In genomic region chr21:15365751-15366392, GRCh38 we compare ENCODE assay signal across 1 cellular context.
TF ChIP-seq lines count a peak whose summit lies in the region.

No MANE protein-coding gene starts in this region.

TF ChIP-seq in HepG2, 621 proteins besides CTCF, POLR2A, EP300 and RAD21 (continued from another document and continues in another):
- TF ChIP-seq FOSL1 (CRISPR knock-in tag; IDR thresholded peaks at IDR 0.05; ENCODE audit: borderline replicate concordance) (peak; percentile 33; the same call in 1 of the 2 replicates), NR2F2 (IDR thresholded peaks at IDR 0.05; ENCODE audit: borderline replicate concordance, low read depth) (peak; percentile 45; the same call in 1 of the 2 replicates), ZEB1 (IDR thresholded peaks at IDR 0.05; ENCODE audit: insufficient replicate concordance, low read depth) (peak; percentile 71), ARID4A (CRISPR knock-in tag; IDR thresholded peaks at IDR 0.05; ENCODE audit: borderline replicate concordance) (no peak), U2AF1 (optimal IDR thresholded peaks at IDR 0.05; ENCODE audit: low read depth, low read length) (no peak), PRMT3 (CRISPR knock-in tag; IDR thresholded peaks at IDR 0.05; ENCODE audit: borderline replicate concordance, low read depth) (no peak), POLR2AphosphoS2 (IDR thresholded peaks at IDR 0.05; ENCODE audit: low read depth, low read length) (no peak), ZBTB1 (CRISPR knock-in tag; IDR thresholded peaks at IDR 0.05; ENCODE audit: borderline replicate concordance) (no peak), NBN (conservative IDR thresholded peaks at IDR 0.05) (no peak), ZNF337 (CRISPR knock-in tag; IDR thresholded peaks at IDR 0.05; ENCODE audit: borderline replicate concordance, low read depth) (no peak), ZNF781 (CRISPR knock-in tag; IDR thresholded peaks at IDR 0.05; ENCODE audit: borderline replicate concordance, not compliant biosample characterization) (no peak), PHF8 (CRISPR knock-in tag; IDR thresholded peaks at IDR 0.05) (no peak)
- TF ChIP-seq, protein P1, sequence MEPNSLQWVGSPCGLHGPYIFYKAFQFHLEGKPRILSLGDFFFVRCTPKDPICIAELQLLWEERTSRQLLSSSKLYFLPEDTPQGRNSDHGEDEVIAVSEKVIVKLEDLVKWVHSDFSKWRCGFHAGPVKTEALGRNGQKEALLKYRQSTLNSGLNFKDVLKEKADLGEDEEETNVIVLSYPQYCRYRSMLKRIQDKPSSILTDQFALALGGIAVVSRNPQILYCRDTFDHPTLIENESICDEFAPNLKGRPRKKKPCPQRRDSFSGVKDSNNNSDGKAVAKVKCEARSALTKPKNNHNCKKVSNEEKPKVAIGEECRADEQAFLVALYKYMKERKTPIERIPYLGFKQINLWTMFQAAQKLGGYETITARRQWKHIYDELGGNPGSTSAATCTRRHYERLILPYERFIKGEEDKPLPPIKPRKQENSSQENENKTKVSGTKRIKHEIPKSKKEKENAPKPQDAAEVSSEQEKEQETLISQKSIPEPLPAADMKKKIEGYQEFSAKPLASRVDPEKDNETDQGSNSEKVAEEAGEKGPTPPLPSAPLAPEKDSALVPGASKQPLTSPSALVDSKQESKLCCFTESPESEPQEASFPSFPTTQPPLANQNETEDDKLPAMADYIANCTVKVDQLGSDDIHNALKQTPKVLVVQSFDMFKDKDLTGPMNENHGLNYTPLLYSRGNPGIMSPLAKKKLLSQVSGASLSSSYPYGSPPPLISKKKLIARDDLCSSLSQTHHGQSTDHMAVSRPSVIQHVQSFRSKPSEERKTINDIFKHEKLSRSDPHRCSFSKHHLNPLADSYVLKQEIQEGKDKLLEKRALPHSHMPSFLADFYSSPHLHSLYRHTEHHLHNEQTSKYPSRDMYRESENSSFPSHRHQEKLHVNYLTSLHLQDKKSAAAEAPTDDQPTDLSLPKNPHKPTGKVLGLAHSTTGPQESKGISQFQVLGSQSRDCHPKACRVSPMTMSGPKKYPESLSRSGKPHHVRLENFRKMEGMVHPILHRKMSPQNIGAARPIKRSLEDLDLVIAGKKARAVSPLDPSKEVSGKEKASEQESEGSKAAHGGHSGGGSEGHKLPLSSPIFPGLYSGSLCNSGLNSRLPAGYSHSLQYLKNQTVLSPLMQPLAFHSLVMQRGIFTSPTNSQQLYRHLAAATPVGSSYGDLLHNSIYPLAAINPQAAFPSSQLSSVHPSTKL (CRISPR knock-in tag; IDR thresholded peaks at IDR 0.05) = 0 out of 2 replicates have a peak, but pooled peaks have one; percentile 26
- TF ChIP-seq, protein P2, sequence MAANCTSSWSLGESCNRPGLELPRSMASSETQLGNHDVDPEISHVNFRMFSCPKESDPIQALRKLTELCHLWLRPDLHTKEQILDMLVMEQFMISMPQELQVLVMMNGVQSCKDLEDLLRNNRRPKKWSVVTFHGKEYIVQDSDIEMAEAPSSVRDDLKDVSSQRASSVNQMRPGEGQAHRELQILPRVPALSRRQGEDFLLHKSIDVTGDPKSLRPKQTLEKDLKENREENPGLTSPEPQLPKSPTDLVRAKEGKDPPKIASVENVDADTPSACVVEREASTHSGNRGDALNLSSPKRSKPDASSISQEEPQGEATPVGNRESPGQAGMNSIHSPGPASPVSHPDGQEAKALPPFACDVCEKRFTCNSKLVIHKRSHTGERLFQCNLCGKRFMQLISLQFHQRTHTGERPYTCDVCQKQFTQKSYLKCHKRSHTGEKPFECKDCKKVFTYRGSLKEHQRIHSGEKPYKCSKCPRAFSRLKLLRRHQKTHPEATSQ (CRISPR knock-in tag; IDR thresholded peaks at IDR 0.05; ENCODE audit: borderline replicate concordance) = no peak
- TF ChIP-seq, protein P3, sequence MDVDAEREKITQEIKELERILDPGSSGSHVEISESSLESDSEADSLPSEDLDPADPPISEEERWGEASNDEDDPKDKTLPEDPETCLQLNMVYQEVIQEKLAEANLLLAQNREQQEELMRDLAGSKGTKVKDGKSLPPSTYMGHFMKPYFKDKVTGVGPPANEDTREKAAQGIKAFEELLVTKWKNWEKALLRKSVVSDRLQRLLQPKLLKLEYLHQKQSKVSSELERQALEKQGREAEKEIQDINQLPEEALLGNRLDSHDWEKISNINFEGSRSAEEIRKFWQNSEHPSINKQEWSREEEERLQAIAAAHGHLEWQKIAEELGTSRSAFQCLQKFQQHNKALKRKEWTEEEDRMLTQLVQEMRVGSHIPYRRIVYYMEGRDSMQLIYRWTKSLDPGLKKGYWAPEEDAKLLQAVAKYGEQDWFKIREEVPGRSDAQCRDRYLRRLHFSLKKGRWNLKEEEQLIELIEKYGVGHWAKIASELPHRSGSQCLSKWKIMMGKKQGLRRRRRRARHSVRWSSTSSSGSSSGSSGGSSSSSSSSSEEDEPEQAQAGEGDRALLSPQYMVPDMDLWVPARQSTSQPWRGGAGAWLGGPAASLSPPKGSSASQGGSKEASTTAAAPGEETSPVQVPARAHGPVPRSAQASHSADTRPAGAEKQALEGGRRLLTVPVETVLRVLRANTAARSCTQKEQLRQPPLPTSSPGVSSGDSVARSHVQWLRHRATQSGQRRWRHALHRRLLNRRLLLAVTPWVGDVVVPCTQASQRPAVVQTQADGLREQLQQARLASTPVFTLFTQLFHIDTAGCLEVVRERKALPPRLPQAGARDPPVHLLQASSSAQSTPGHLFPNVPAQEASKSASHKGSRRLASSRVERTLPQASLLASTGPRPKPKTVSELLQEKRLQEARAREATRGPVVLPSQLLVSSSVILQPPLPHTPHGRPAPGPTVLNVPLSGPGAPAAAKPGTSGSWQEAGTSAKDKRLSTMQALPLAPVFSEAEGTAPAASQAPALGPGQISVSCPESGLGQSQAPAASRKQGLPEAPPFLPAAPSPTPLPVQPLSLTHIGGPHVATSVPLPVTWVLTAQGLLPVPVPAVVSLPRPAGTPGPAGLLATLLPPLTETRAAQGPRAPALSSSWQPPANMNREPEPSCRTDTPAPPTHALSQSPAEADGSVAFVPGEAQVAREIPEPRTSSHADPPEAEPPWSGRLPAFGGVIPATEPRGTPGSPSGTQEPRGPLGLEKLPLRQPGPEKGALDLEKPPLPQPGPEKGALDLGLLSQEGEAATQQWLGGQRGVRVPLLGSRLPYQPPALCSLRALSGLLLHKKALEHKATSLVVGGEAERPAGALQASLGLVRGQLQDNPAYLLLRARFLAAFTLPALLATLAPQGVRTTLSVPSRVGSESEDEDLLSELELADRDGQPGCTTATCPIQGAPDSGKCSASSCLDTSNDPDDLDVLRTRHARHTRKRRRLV (CRISPR knock-in tag; IDR thresholded peaks at IDR 0.05) = no peak
- TF ChIP-seq, protein P4, sequence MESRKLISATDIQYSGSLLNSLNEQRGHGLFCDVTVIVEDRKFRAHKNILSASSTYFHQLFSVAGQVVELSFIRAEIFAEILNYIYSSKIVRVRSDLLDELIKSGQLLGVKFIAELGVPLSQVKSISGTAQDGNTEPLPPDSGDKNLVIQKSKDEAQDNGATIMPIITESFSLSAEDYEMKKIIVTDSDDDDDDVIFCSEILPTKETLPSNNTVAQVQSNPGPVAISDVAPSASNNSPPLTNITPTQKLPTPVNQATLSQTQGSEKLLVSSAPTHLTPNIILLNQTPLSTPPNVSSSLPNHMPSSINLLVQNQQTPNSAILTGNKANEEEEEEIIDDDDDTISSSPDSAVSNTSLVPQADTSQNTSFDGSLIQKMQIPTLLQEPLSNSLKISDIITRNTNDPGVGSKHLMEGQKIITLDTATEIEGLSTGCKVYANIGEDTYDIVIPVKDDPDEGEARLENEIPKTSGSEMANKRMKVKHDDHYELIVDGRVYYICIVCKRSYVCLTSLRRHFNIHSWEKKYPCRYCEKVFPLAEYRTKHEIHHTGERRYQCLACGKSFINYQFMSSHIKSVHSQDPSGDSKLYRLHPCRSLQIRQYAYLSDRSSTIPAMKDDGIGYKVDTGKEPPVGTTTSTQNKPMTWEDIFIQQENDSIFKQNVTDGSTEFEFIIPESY (CRISPR knock-in tag; IDR thresholded peaks at IDR 0.05) = 0 out of 2 replicates have a peak, but pooled peaks have one; percentile 14
- TF ChIP-seq, protein P5, sequence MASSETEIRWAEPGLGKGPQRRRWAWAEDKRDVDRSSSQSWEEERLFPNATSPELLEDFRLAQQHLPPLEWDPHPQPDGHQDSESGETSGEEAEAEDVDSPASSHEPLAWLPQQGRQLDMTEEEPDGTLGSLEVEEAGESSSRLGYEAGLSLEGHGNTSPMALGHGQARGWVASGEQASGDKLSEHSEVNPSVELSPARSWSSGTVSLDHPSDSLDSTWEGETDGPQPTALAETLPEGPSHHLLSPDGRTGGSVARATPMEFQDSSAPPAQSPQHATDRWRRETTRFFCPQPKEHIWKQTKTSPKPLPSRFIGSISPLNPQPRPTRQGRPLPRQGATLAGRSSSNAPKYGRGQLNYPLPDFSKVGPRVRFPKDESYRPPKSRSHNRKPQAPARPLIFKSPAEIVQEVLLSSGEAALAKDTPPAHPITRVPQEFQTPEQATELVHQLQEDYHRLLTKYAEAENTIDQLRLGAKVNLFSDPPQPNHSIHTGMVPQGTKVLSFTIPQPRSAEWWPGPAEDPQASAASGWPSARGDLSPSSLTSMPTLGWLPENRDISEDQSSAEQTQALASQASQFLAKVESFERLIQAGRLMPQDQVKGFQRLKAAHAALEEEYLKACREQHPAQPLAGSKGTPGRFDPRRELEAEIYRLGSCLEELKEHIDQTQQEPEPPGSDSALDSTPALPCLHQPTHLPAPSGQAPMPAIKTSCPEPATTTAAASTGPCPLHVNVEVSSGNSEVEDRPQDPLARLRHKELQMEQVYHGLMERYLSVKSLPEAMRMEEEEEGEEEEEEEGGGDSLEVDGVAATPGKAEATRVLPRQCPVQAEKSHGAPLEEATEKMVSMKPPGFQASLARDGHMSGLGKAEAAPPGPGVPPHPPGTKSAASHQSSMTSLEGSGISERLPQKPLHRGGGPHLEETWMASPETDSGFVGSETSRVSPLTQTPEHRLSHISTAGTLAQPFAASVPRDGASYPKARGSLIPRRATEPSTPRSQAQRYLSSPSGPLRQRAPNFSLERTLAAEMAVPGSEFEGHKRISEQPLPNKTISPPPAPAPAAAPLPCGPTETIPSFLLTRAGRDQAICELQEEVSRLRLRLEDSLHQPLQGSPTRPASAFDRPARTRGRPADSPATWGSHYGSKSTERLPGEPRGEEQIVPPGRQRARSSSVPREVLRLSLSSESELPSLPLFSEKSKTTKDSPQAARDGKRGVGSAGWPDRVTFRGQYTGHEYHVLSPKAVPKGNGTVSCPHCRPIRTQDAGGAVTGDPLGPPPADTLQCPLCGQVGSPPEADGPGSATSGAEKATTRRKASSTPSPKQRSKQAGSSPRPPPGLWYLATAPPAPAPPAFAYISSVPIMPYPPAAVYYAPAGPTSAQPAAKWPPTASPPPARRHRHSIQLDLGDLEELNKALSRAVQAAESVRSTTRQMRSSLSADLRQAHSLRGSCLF (CRISPR knock-in tag; IDR thresholded peaks at IDR 0.05; ENCODE audit: borderline replicate concordance) = no peak
- TF ChIP-seq, protein P6, sequence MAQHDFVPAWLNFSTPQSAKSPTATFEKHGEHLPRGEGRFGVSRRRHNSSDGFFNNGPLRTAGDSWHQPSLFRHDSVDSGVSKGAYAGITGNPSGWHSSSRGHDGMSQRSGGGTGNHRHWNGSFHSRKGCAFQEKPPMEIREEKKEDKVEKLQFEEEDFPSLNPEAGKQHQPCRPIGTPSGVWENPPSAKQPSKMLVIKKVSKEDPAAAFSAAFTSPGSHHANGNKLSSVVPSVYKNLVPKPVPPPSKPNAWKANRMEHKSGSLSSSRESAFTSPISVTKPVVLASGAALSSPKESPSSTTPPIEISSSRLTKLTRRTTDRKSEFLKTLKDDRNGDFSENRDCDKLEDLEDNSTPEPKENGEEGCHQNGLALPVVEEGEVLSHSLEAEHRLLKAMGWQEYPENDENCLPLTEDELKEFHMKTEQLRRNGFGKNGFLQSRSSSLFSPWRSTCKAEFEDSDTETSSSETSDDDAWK (CRISPR knock-in tag; IDR thresholded peaks at IDR 0.05) = no peak
